8 cellular contexts compared by ENCODE assay signal in the genomic region with DNA sequence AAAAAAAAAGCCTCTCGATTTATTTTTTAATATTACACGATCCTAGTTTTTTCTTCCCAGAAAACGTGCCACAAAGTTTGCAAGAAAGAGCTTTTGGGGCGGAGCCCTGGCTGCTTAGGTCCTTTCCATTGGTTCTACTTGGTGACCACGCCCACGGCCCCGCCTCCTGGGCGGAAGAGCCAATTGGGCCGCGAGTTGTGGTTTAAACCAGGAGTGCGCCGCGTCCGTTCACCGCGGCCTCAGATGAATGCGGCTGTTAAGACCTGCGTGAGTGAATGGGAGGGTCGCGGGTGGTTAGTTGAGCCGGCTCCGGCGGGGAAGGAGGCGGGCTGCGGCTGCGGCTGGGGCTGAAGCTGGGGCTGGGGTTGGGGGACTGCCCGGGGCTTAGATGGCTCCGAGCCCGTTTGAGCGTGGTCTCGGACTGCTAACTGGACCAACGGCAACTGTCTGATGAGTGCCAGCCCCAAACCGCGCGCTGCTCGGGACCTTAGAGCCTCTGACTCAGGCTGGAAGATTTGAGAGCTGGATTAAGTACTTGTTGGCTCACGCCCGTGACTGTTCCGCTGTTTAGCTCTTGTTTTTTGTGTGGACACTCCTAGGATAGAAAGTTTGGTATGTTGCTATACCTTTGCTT. TPM values are rescaled to one million over a fixed set of nuclear protein-coding genes. Genes with fewer than 3 reads are reported as not detected.
DNase-seq lines count a peak whose midpoint lies in the region; ATAC-seq and TF ChIP-seq lines count a peak whose summit lies in the region.

Gene PTTG1 (plus strand): TSS at position 231 of the 634 bp plus-strand sequence. CDS start 458 bp downstream, outside the sequence.

- peak; percentile 99 for DNase-seq in DMS 273 (lab: John Stamatoyannopoulos, UW; ENCODE audit: unreplicated experiment)
- DNase-seq in HuH-7 (ENCODE audit: low spot score): peak; percentile 82
- peak; percentile 97 for DNase-seq in OCI-LY7 (ENCODE audit: low spot score)
- peak; percentile 94 for DNase-seq in activated CD8-positive, alpha-beta memory T cell treated with anti-CD3 and anti-CD28 coated beads, Interleukin-2, amount 50 U/mL, for 48 hours
- peak; percentile 99 for DNase-seq in epithelial cell of esophagus (ENCODE audit: low read depth)
- DNase-seq in mucosa of gallbladder (ENCODE audit: low spot score): peak; percentile 95
- DNase-seq in stimulated activated CD8-positive, alpha-beta memory T cell treated with anti-CD3 and anti-CD28 coated beads, Interleukin-4, amount 100 ng/mL, for 24 hours (ENCODE audit: low read depth): peak; percentile 85

- POLR2A ChIA-PET in OCI-LY7 (lab: Charles Lee): interaction anchor here (0.6 to 2.3 kb wide), 11 partner anchors 9 to 750 kb away, joined by 4 to 15 read pairs (median 5); partner anchors contain the start of gene FAM200C

- H3K9me3 ChIP-seq in OCI-LY7 (ENCODE audit: low read length): no peaks in the 10 kb centered on the region

- peak within 1 kb of the TSS; percentile 98 for H3K27ac ChIP-seq in OCI-LY7 (ENCODE audit: low read depth, low read length, poor library complexity, severe bottlenecking)

- H4K20me1 ChIP-seq in OCI-LY7 (ENCODE audit: insufficient read depth, low read length): peaks cover 32% of the 10 kb centered on the region

- H3K79me2 ChIP-seq in OCI-LY7 (ENCODE audit: insufficient read depth, low read depth, low read length): peaks cover 82% of the 10 kb centered on the region

- peak within 1 kb of the TSS; percentile 88 for H3K4me3 ChIP-seq in OCI-LY7 (ENCODE audit: low read depth, low read length, poor library complexity, severe bottlenecking)
- H3K4me3 ChIP-seq in epithelial cell of esophagus (ENCODE audit: low read length): peak within 1 kb of the TSS; percentile 69

- CTCF ChIA-PET in OCI-LY7 (lab: Charles Lee; ENCODE audit: unreplicated experiment): interaction anchor here (1.3 kb wide), 1 partner anchor 48 kb away, joined by 3 read pairs; no protein-coding TSS in a partner anchor

- intact Hi-C loops in OCI-LY7 (cut with micrococcal nuclease; ENCODE audit: unreplicated experiment): loop anchor here (1.0 to 10.0 kb wide), 3 partner anchors 47 to 713 kb away; partner anchors contain the start of gene PWWP2A

- TSS peak; percentile 51 for BruUV-seq in OCI-LY7 (replicated peaks; lab: Mats Ljungman, UMichigan)

- H3K9me2 ChIP-seq in OCI-LY7 (ENCODE audit: insufficient read depth, low read length): no peaks in the 10 kb centered on the region

- peak within 1 kb of the TSS; percentile 91; the same call in 1 of the 2 replicates for H2AFZ ChIP-seq in OCI-LY7 (ENCODE audit: low read length)

- peaks cover 63% of the 10 kb centered on the region for H3K4me1 ChIP-seq in OCI-LY7 (ENCODE audit: insufficient read depth, low read length, poor library complexity, severe bottlenecking)

- H3K36me3 ChIP-seq in OCI-LY7 (ENCODE audit: insufficient read depth, low read length): peaks cover 46% of the 10 kb centered on the region

- TF ChIP-seq CTCF in OCI-LY7 (conservative IDR thresholded peaks at IDR 0.05; ENCODE audit: low read length) (no peak), epithelial cell of esophagus (IDR thresholded peaks at IDR 0.05; ENCODE audit: insufficient read depth, low read depth, low read length, missing control alignments) (no peak)

- H3K4me2 ChIP-seq in OCI-LY7 (ENCODE audit: low read length): peak within 1 kb of the TSS; percentile 99

- peak; percentile 68 for ATAC-seq in GM21526 (IDR thresholded peaks at IDR 0.05; ENCODE audit: low FRiP score, unreplicated experiment)

RNA-seq across cellular contexts. Expression of gene PTTG1, which starts in this region (rescaled TPM):
- 420 and 480 TPM in 2 replicates for total RNA-seq in OCI-LY7 (2014; rRNA removed; shearing (Covaris generic))
- total RNA-seq in OCI-LY7 (2022): 340 and 428 TPM in 2 replicates
- 3.7 TPM for total RNA-seq in mucosa of gallbladder

Comparison
In these comparisons a context has a peak if more than half of its experiments do, and no peak if none do; other contexts are left out.
1. Peak in every context shown above with its lines: DNase-seq, ATAC-seq, H3K4me3 ChIP-seq and H3K27ac ChIP-seq.
2. RNA of gene PTTG1 (total RNA-seq): 340 to 480 TPM in OCI-LY7; 3.7 TPM in mucosa of gallbladder (single experiment); every median in the first group is over 10 times any median in the second.